In genomic region chr1:7389201-7389785, GRCh38 we compare ENCODE assay signal across 13 cellular contexts.
DNase-seq lines count a peak whose midpoint lies in the region; ATAC-seq and TF ChIP-seq lines count a peak whose summit lies in the region.
"Had no signal": no experiment of that assay in that cellular context is flagged by ENCODE, and none has a peak within 500 bp of the region (broad histone marks: within the 10 kb centered on the region; RNA-seq: fewer than 3 reads in every experiment).

No MANE protein-coding gene starts in this region.

- H3K36me3 Mint-ChIP-seq in type B pancreatic cell: no peaks in the 10 kb centered on the region
- H3K36me3 Mint-ChIP-seq: activated naive CD8-positive, alpha-beta T cell; memory B cell had no signal

- no peak for TF ChIP-seq CTCF in choroid plexus epithelial cell (conservative IDR thresholded peaks at IDR 0.05; ENCODE audit: low read depth, low read length)
- TF ChIP-seq CTCF in mucosa of descending colon (IDR thresholded peaks at IDR 0.05): no peak
- no peak for TF ChIP-seq CTCF in type B pancreatic cell (conservative IDR thresholded peaks at IDR 0.05)

- no peaks in the 10 kb centered on the region for H3K9me3 ChIP-seq in mucosa of descending colon

- intact Hi-C loops in mucosa of descending colon (cut with DNase I, micrococcal nuclease): no loop called here

- no peaks in the 10 kb centered on the region for H3K27me3 Mint-ChIP-seq in type B pancreatic cell
- H3K27me3 Mint-ChIP-seq: memory B cell had no signal

- peak; percentile 9 for ATAC-seq in mucosa of descending colon

- DNase-seq in NCI-H82 (lab: John Stamatoyannopoulos, UW) (peak; percentile 25), NCI-H82 treated with DMSO at 0.1 percent for 48 hours (lab: John Stamatoyannopoulos, UW; ENCODE audit: unreplicated experiment) (no peak), choroid plexus epithelial cell (ENCODE audit: low read depth) (peak; percentile 17), mucosa of descending colon (no peak), type B pancreatic cell (ENCODE audit: extremely low spot score, unreplicated experiment) (peak; percentile 59), NCI-H1105 treated with DMSO at 0.1 percent for 48 hours (lab: John Stamatoyannopoulos, UW) (no peak), DMS 273 (lab: John Stamatoyannopoulos, UW; ENCODE audit: unreplicated experiment) (no peak)
- no peak for DNase-seq in NK-92 treated with Interleukin-12 subunit alpha and Interleukin-12 subunit beta, amount 100 ng/mL, for 24 hours (lab: John Stamatoyannopoulos, UW)
- DNase-seq: ACHN; erythroblast; stimulated activated CD4-positive, alpha-beta T cell treated with anti-CD3 and anti-CD28 coated beads, Interleukin-2, amount 100 ng/mL, for 48 hours had no signal

- H3K4me1 ChIP-seq in mucosa of descending colon (ENCODE audit: low read depth): no peaks in the 10 kb centered on the region

- H3K4me1 Mint-ChIP-seq in type B pancreatic cell (ENCODE audit: unreplicated experiment): peaks cover 35% of the 10 kb centered on the region
- H3K4me1 Mint-ChIP-seq: memory B cell had no signal

- H3K36me3 ChIP-seq in mucosa of descending colon (ENCODE audit: low read depth): no peaks in the 10 kb centered on the region

- H3K4me3 ChIP-seq in choroid plexus epithelial cell (ENCODE audit: low read depth, low read length) (no peak overlapping the region), mucosa of descending colon (no peak overlapping the region)

- H3K4me3 Mint-ChIP-seq in type B pancreatic cell: no peak overlapping the region
- H3K4me3 Mint-ChIP-seq: activated naive CD8-positive, alpha-beta T cell; memory B cell had no signal

- peaks cover 3% of the 10 kb centered on the region for H3K9me3 Mint-ChIP-seq in type B pancreatic cell
- H3K9me3 Mint-ChIP-seq: memory B cell had no signal

- peak overlapping the region; percentile 23 for H3K27ac Mint-ChIP-seq in type B pancreatic cell
- H3K27ac Mint-ChIP-seq: activated naive CD8-positive, alpha-beta T cell; memory B cell had no signal

Comparison
In these comparisons a context has a peak if more than half of its experiments do, and no peak if none do; other contexts are left out.
1. DNase-seq: peak in NCI-H82 (single experiment), choroid plexus epithelial cell (single experiment) and type B pancreatic cell (single experiment); none in NCI-H82 treated with DMSO at 0.1 percent for 48 hours (single experiment), mucosa of descending colon (0 of 3), NCI-H1105 treated with DMSO at 0.1 percent for 48 hours (single experiment), NK-92 treated with Interleukin-12 subunit alpha and Interleukin-12 subunit beta, amount 100 ng/mL, for 24 hours (single experiment) and DMS 273 (single experiment).